ENCODE assay signal across 7 cellular contexts in genomic region chr4:39043697-39044363, GRCh38. TPM values are rescaled to one million over a fixed set of nuclear protein-coding genes. Genes with fewer than 3 reads are reported as not detected.
A peak's percentile ranks its signal among the peaks of the same experiment; 100 is the strongest.
DNase-seq lines count a peak whose midpoint lies in the region; ATAC-seq and TF ChIP-seq lines count a peak whose summit lies in the region.

No MANE protein-coding gene starts in this region.

- peak overlapping the region; percentile 91 for H2AFZ ChIP-seq in mammary epithelial cell (ENCODE audit: low read depth, low read length)

- CTCF ChIA-PET in mammary epithelial cell (lab: Charles Lee; ENCODE audit: low non-redundant PET), result no interaction called here

- no peaks in the 10 kb centered on the region for H4K20me1 ChIP-seq in mammary epithelial cell (ENCODE audit: insufficient read depth, low read length)

- peak overlapping the region; percentile 42 for H3K9ac ChIP-seq in NT2/D1 (ENCODE audit: insufficient read length, low read depth)
- H3K9ac ChIP-seq in mammary epithelial cell (ENCODE audit: insufficient read depth, low read length), result peak overlapping the region; percentile 78

- H3K36me3 ChIP-seq in NT2/D1 (ENCODE audit: insufficient read depth, insufficient read length, low read length), result no peaks in the 10 kb centered on the region
- H3K36me3 ChIP-seq in mammary epithelial cell (ENCODE audit: insufficient read depth, low read length), result no peaks in the 10 kb centered on the region
- H3K36me3 ChIP-seq in lower lobe of right lung, result no peaks in the 10 kb centered on the region

- H3K4me3 ChIP-seq in NT2/D1 (ENCODE audit: insufficient read length, low read depth) (peak overlapping the region; percentile 34), mammary epithelial cell (replicated peaks in 1 of 3; ENCODE audit: insufficient read depth in 1 of 3, low read depth in 2 of 3, low read length in 3 of 3) (peak overlapping the region; percentile 37 to 66 (median 59)), lower lobe of right lung (peak overlapping the region; percentile 66)

- peak overlapping the region; percentile 92 for H3K27ac Mint-ChIP-seq in type B pancreatic cell

- intact Hi-C loops in mammary epithelial cell (cut with micrococcal nuclease) (no loop called here), lower lobe of right lung (cut with DNase I) (no loop called here)

- no peaks in the 10 kb centered on the region for H3K27me3 Mint-ChIP-seq in type B pancreatic cell

- H3K4me2 ChIP-seq in mammary epithelial cell (ENCODE audit: insufficient read depth, low read depth, low read length), result peak overlapping the region; percentile 82

- H3K27me3 ChIP-seq in NT2/D1 (ENCODE audit: insufficient read depth, insufficient read length) (no peaks in the 10 kb centered on the region), mammary epithelial cell (ENCODE audit: insufficient read depth, low read length) (no peaks in the 10 kb centered on the region), lower lobe of right lung (ENCODE audit: low read depth) (no peaks in the 10 kb centered on the region)

- H3K9me3 ChIP-seq in NT2/D1 (ENCODE audit: insufficient read depth, low read length), result no peaks in the 10 kb centered on the region
- H3K9me3 ChIP-seq in mammary epithelial cell (replicated peaks; ENCODE audit: insufficient read depth, low read length), result no peaks in the 10 kb centered on the region
- no peaks in the 10 kb centered on the region for H3K9me3 ChIP-seq in lower lobe of right lung

- DNase-seq in GM13976 (ENCODE audit: low spot score) (peak; percentile 39), NT2/D1 (ENCODE audit: low read depth, low spot score) (no peak), mammary epithelial cell (peak; percentile 26), lower lobe of right lung (no peak), type B pancreatic cell (ENCODE audit: extremely low spot score, unreplicated experiment) (no peak)
- DNase-seq in activated effector memory CD4-positive, alpha-beta T cell treated with anti-CD3 and anti-CD28 coated beads, Interleukin-2, amount 50 U/mL, for 16 hours, result no peak

- in situ Hi-C loops in GM13976 (cut with MboI; ENCODE audit: low sequenced_read_pairs, unreplicated experiment) (no loop called here), mammary epithelial cell (cut with MboI; ENCODE audit: low sequenced_read_pairs in 2 of 2) (no loop called here)

- peak overlapping the region; percentile 92 for H3K4me3 Mint-ChIP-seq in type B pancreatic cell

- H3K9me3 Mint-ChIP-seq in type B pancreatic cell, result no peaks in the 10 kb centered on the region

- dilution Hi-C loops in mammary epithelial cell (cut with HindIII; ENCODE audit: low sequenced_read_pairs), result no loop called here

- TF ChIP-seq CTCF in GM13976 (IDR thresholded peaks at IDR 0.05; ENCODE audit: borderline replicate concordance, control extremely low read depth, extremely low read depth, insufficient read depth, missing control alignments), result no peak
- TF ChIP-seq CTCF in mammary epithelial cell (conservative IDR thresholded peaks at IDR 0.05 in 1 of 2, IDR thresholded peaks at IDR 0.05 in 1 of 2; ENCODE audit: extremely low read depth in 1 of 2, insufficient read depth in 1 of 2, low read depth in 1 of 2, low read length in 2 of 2), result no peak
- no peak for TF ChIP-seq CTCF in lower lobe of right lung (IDR thresholded peaks at IDR 0.05)
- no peak for TF ChIP-seq CTCF in type B pancreatic cell (conservative IDR thresholded peaks at IDR 0.05)

- H3K27ac ChIP-seq in mammary epithelial cell (ENCODE audit: insufficient read depth, low read depth, low read length), result peak overlapping the region; percentile 89
- peak overlapping the region; percentile 88 for H3K27ac ChIP-seq in lower lobe of right lung

- BruUV-seq in mammary epithelial cell (replicated peaks; lab: Mats Ljungman, UMichigan), result no TSS peak

- H3K79me2 ChIP-seq in mammary epithelial cell (ENCODE audit: insufficient read depth, low read length), result peaks cover 37% of the 10 kb centered on the region

- H3K4me1 ChIP-seq in NT2/D1 (ENCODE audit: insufficient read depth, insufficient read length) (no peaks in the 10 kb centered on the region), mammary epithelial cell (ENCODE audit: insufficient read depth, low read length) (peaks cover 22% of the 10 kb centered on the region), lower lobe of right lung (peaks cover 47% of the 10 kb centered on the region)

- H3K36me3 Mint-ChIP-seq in type B pancreatic cell, result peaks cover 4% of the 10 kb centered on the region

- ATAC-seq in lower lobe of right lung, result peak in 1 of 2 donors; percentile 5
- ATAC-seq in GM18517 (IDR thresholded peaks at IDR 0.05; ENCODE audit: unreplicated experiment), result no peak

- WGBS in mammary epithelial cell (ENCODE audit: low coverage, missing lambda C conversion rate), result 22% methylated on average over 9 of the region's 9 CpGs

- H3K4me1 Mint-ChIP-seq in type B pancreatic cell (ENCODE audit: unreplicated experiment), result peaks cover 32% of the 10 kb centered on the region

RNA-seq across cellular contexts. Expression of gene TMEM156, which starts 11.6 kb away (rescaled TPM):
- total RNA-seq in mammary epithelial cell, result 1 to 10 TPM in 1 of 2 donors, not detected in 1; 1.2 TPM
- 0.60 TPM for polyA plus RNA-seq in mammary epithelial cell
- polyA minus RNA-seq in mammary epithelial cell, result not detected
- 0.62 TPM for total RNA-seq in lower lobe of right lung
- not detected in 2 replicates for total RNA-seq in type B pancreatic cell (ENCODE audit: low replicate concordance)

RNA-seq across cellular contexts. Expression of gene KLHL5, which starts 18.2 kb away (rescaled TPM):
- 10 to 100 TPM; 39.1 to 42.2 TPM for total RNA-seq in mammary epithelial cell
- 27.2 TPM for polyA plus RNA-seq in mammary epithelial cell
- polyA minus RNA-seq in mammary epithelial cell, result 83.2 TPM
- 28.8 TPM for total RNA-seq in lower lobe of right lung
- 15.7 and 27.3 TPM in 2 replicates for total RNA-seq in type B pancreatic cell (ENCODE audit: low replicate concordance)

Comparison
In these comparisons a context has a peak if more than half of its experiments do, and no peak if none do; other contexts are left out.
1. DNase-seq: peak in GM13976 (single experiment) and mammary epithelial cell (single experiment); none in NT2/D1 (single experiment), lower lobe of right lung (single experiment), type B pancreatic cell (single experiment) and activated effector memory CD4-positive, alpha-beta T cell treated with anti-CD3 and anti-CD28 coated beads, Interleukin-2, amount 50 U/mL, for 16 hours (single experiment).
2. Peak in every context shown above with its lines, with median percentiles within 50 percentile points of each other: H3K4me3 ChIP-seq.